Comparison of ENCODE assay signal across 18 cellular contexts in the genomic region with DNA sequence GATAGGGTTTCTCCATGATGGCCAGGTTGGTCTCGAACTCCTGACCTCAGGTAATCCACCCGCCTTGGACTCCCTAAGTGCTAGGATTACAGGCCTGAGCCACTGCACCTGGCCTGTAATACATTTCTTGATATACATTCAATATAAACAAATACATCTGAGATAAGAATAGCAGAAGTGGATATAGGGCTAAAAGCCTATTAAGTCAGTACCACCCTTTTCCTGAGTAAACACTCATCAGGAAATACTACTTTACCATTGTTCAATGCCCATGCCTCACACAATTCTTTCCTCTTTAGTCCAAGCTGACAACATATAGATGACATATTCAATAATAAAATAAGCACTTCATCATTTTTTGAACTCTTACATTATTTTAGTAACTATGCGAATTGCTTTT.
"Had no signal": no experiment of that assay in that cellular context is flagged by ENCODE, and none has a peak within 500 bp of the region (broad histone marks: within the 10 kb centered on the region; RNA-seq: fewer than 3 reads in every experiment).

No MANE protein-coding gene starts in this region.

- DNase-seq: activated B cell treated with CpG ODN at 0.5 μM for 24 hours; activated CD4-positive, alpha-beta T cell treated with anti-CD3 and anti-CD28 coated beads for 4 hours; activated CD8-positive, alpha-beta T cell treated with anti-CD3 and anti-CD28 coated beads for 36 hours; activated naive CD4-positive, alpha-beta T cell treated with anti-CD3 and anti-CD28 coated beads, Interleukin-2, amount 10 ng/mL, durations not matched to agents 7 days and 5 days; activated naive CD8-positive, alpha-beta T cell treated with anti-CD3 and anti-CD28 coated beads, Interleukin-2, amount 50 U/mL, for 24 hours; activated T-cell treated with anti-CD3 and anti-CD28 coated beads, Interleukin-2, amount 50 U/mL, for 24 hours; anterior cingulate cortex; effector CD4-positive, alpha-beta T cell; heart right ventricle; left ventricle myocardium inferior; mammary epithelial cell; occipital lobe; retina; stimulated activated naive B cell treated with anti-CD40 and anti-IgM and Interleukin-4, amounts not matched to agents 10 μg/mL and 1 μg/mL and 100 μg/mL, for 72 hours had no signal

- H3K9me3 ChIP-seq: esophagus muscularis mucosa, gastroesophageal sphincter, heart right ventricle, left ventricle myocardium inferior had no signal

- H3K27me3 ChIP-seq: esophagus muscularis mucosa, gastroesophageal sphincter, heart right ventricle had no signal

- ATAC-seq: activated CD8-positive, alpha-beta T cell treated with anti-CD3 and anti-CD28 coated beads for 36 hours; activated naive CD8-positive, alpha-beta T cell treated with anti-CD3 and anti-CD28 coated beads, Interleukin-2, amount 50 U/mL, for 24 hours; gastroesophageal sphincter; heart right ventricle; stimulated activated naive B cell treated with anti-CD40 and anti-IgM and Interleukin-4, amounts not matched to agents 10 μg/mL and 1 μg/mL and 100 μg/mL, for 72 hours had no signal

- FAIRE-seq: urothelium cell line had no signal

- H3K27ac ChIP-seq: coronary artery, esophagus muscularis mucosa, gastroesophageal sphincter, heart right ventricle, left ventricle myocardium inferior had no signal

- H3K36me3 ChIP-seq: esophagus muscularis mucosa, gastroesophageal sphincter, heart right ventricle, left ventricle myocardium inferior had no signal

- H3K4me3 ChIP-seq: coronary artery, esophagus muscularis mucosa, gastroesophageal sphincter, heart right ventricle, left ventricle myocardium inferior had no signal
